In genomic region chr19:47419037-47419783, GRCh38 we compare ENCODE assay signal across 9 cellular contexts. TPM values are rescaled to one million over a fixed set of nuclear protein-coding genes. Genes with fewer than 3 reads are reported as not detected.
DNase-seq lines count a peak whose midpoint lies in the region; ATAC-seq, FAIRE-seq and TF ChIP-seq lines count a peak whose summit lies in the region.
"Had no signal": no experiment of that assay in that cellular context is flagged by ENCODE, and none has a peak within 500 bp of the region (broad histone marks: within the 10 kb centered on the region; RNA-seq: fewer than 3 reads in every experiment).

MEIS3 (minus strand) TSS chr19:47419527; CDS start chr19:47419081, 446 bp downstream.

- no peak within 1 kb of the TSS for H3K9ac ChIP-seq in keratinocyte (ENCODE audit: control insufficient read depth, extremely low read depth, insufficient read depth, low read length)

- TF ChIP-seq CTCF in ascending aorta (IDR thresholded peaks at IDR 0.05) (no peak), keratinocyte (optimal IDR thresholded peaks at IDR 0.05 in 1 of 3, IDR thresholded peaks at IDR 0.05 in 1 of 3, conservative IDR thresholded peaks at IDR 0.05 in 1 of 3; ENCODE audit: extremely low read depth in 1 of 3, insufficient read depth in 2 of 3, low read length in 3 of 3) (no peak)

- DNase-seq in T-helper 2 cell treated with Interferon-gamma antibody and Interleukin-4, amounts not matched to agents 5 μg/mL and 100 μg/mL, for 36 hours (ENCODE audit: low spot score): no peak
- DNase-seq in T-helper 2 cell: no peak
- no peak for DNase-seq in ascending aorta (ENCODE audit: low spot score in 2 of 2)
- no peak for DNase-seq in keratinocyte (ENCODE audit: low read depth, low spot score)
- DNase-seq in activated CD4-positive, alpha-beta T cell treated with anti-CD3 and anti-CD28 coated beads, Interleukin-2, amount 50 U/mL, for 48 hours: no peak
- no peak for DNase-seq in activated CD4-positive, alpha-beta memory T cell treated with anti-CD3 and anti-CD28 coated beads for 36 hours

- H3K4me3 Mint-ChIP-seq in T-helper 2 cell treated with Interferon-gamma antibody and Interleukin-4, amounts not matched to agents 5 μg/mL and 100 μg/mL, for 36 hours: peak within 1 kb of the TSS; percentile 30
- no peak within 1 kb of the TSS for H3K4me3 Mint-ChIP-seq in activated CD4-positive, alpha-beta memory T cell treated with anti-CD3 and anti-CD28 coated beads for 36 hours

- H3K27me3 Mint-ChIP-seq in T-helper 2 cell treated with Interferon-gamma antibody and Interleukin-4, amounts not matched to agents 5 μg/mL and 100 μg/mL, for 36 hours (ENCODE audit: low read depth): peaks cover 79% of the 10 kb centered on the region
- H3K27me3 Mint-ChIP-seq in activated CD4-positive, alpha-beta memory T cell treated with anti-CD3 and anti-CD28 coated beads for 36 hours: peaks cover 70% of the 10 kb centered on the region

- H3K36me3 ChIP-seq in ascending aorta: no peaks in the 10 kb centered on the region
- no peaks in the 10 kb centered on the region for H3K36me3 ChIP-seq in keratinocyte (ENCODE audit: control insufficient read depth in 2 of 2, extremely low read depth in 1 of 2, insufficient read depth in 2 of 2, low read length in 2 of 2)
- no peaks in the 10 kb centered on the region for H3K36me3 ChIP-seq in thymus (ENCODE audit: control insufficient read depth, insufficient read depth)

- H2AFZ ChIP-seq in keratinocyte (ENCODE audit: control insufficient read depth, low read length): no peak within 1 kb of the TSS

- 1% methylated on average over 68 of the region's 69 CpGs for WGBS in thymus

- H4K20me1 ChIP-seq in keratinocyte (ENCODE audit: control insufficient read depth, extremely low read depth, insufficient read depth, low read length): peaks cover 4% of the 10 kb centered on the region

- H3K4me1 ChIP-seq in ascending aorta (peaks cover 7 to 8% of the 10 kb centered on the region in 2 donors), keratinocyte (ENCODE audit: control insufficient read depth, extremely low read depth, insufficient read depth, low read length) (peaks cover 4% of the 10 kb centered on the region), thymus (ENCODE audit: control insufficient read depth, insufficient read depth, low read length) (peaks cover 2% of the 10 kb centered on the region)

- H3K27ac Mint-ChIP-seq in T-helper 2 cell treated with Interferon-gamma antibody and Interleukin-4, amounts not matched to agents 5 μg/mL and 100 μg/mL, for 36 hours: no peak within 1 kb of the TSS
- H3K27ac Mint-ChIP-seq in activated CD4-positive, alpha-beta memory T cell treated with anti-CD3 and anti-CD28 coated beads for 36 hours: no peak within 1 kb of the TSS

- dilution Hi-C loops in keratinocyte (cut with MboI; ENCODE audit: extremely low pct_ligation_motif_present, low sequenced_read_pairs): no loop called here

- no peak for ATAC-seq in HG02798 (IDR thresholded peaks at IDR 0.05; ENCODE audit: poor library complexity, unreplicated experiment)

- H3K4me2 ChIP-seq in keratinocyte (ENCODE audit: control insufficient read depth, extremely low read depth, insufficient read depth, low read depth, low read length): peak within 1 kb of the TSS; percentile 32

- H3K9me3 ChIP-seq in ascending aorta (no peaks in the 10 kb centered on the region), keratinocyte (ENCODE audit: control insufficient read depth, low read depth, low read length) (no peaks in the 10 kb centered on the region), thymus (ENCODE audit: control insufficient read depth) (peaks cover 1% of the 10 kb centered on the region)

- POLR2A ChIA-PET in activated CD4-positive, alpha-beta memory T cell treated with anti-CD3 and anti-CD28 coated beads for 36 hours (lab: Charles Lee): no interaction called here

- H3K27ac ChIP-seq in ascending aorta: no peak within 1 kb of the TSS
- no peak within 1 kb of the TSS for H3K27ac ChIP-seq in keratinocyte (ENCODE audit: control insufficient read depth, insufficient read depth, low read length)
- H3K27ac ChIP-seq in thymus (ENCODE audit: low read depth): no peak within 1 kb of the TSS

- CTCF ChIA-PET in activated CD4-positive, alpha-beta memory T cell treated with anti-CD3 and anti-CD28 coated beads for 36 hours (lab: Charles Lee): interaction anchor here (0.7 to 1.7 kb wide), 2 partner anchors 17 kb away, joined by 3 to 4 read pairs; no protein-coding TSS in a partner anchor

- H3K4me3 ChIP-seq in ascending aorta (peak within 1 kb of the TSS; percentile 45 to 63), keratinocyte (ENCODE audit: control insufficient read depth in 2 of 3, extremely low read depth in 1 of 3, insufficient read depth in 2 of 3, low read depth in 1 of 3, low read length in 3 of 3) (peak within 1 kb of the TSS in 2 of 3 experiments; percentile 35 to 50), thymus (ENCODE audit: low read length) (peak within 1 kb of the TSS; percentile 7)

- H3K27me3 ChIP-seq in ascending aorta (peaks cover 12% of the 10 kb centered on the region), keratinocyte (ENCODE audit: control insufficient read depth, extremely low read depth, insufficient read depth, low read length) (peaks cover 87% of the 10 kb centered on the region), thymus (ENCODE audit: control insufficient read depth, insufficient read depth) (peaks cover 61% of the 10 kb centered on the region)

- no peaks in the 10 kb centered on the region for H3K9me1 ChIP-seq in keratinocyte (ENCODE audit: control insufficient read depth, extremely low read depth, insufficient read depth, low read length)

- no peaks in the 10 kb centered on the region for H3K79me2 ChIP-seq in keratinocyte (ENCODE audit: control insufficient read depth, insufficient read depth, low read length)

- intact Hi-C loops in ascending aorta (cut with DNase I): no loop called here
- intact Hi-C loops in activated CD4-positive, alpha-beta memory T cell treated with anti-CD3 and anti-CD28 coated beads for 36 hours (cut with micrococcal nuclease): no loop called here

- no peaks in the 10 kb centered on the region for H3K9me3 Mint-ChIP-seq in T-helper 2 cell treated with Interferon-gamma antibody and Interleukin-4, amounts not matched to agents 5 μg/mL and 100 μg/mL, for 36 hours
- no peaks in the 10 kb centered on the region for H3K9me3 Mint-ChIP-seq in activated CD4-positive, alpha-beta memory T cell treated with anti-CD3 and anti-CD28 coated beads for 36 hours

- H3K4me1 Mint-ChIP-seq in T-helper 2 cell treated with Interferon-gamma antibody and Interleukin-4, amounts not matched to agents 5 μg/mL and 100 μg/mL, for 36 hours (ENCODE audit: low read depth): peaks cover 16% of the 10 kb centered on the region
- H3K4me1 Mint-ChIP-seq in activated CD4-positive, alpha-beta memory T cell treated with anti-CD3 and anti-CD28 coated beads for 36 hours (ENCODE audit: low read depth): peaks cover 28% of the 10 kb centered on the region

- no peaks in the 10 kb centered on the region for H3K36me3 Mint-ChIP-seq in T-helper 2 cell treated with Interferon-gamma antibody and Interleukin-4, amounts not matched to agents 5 μg/mL and 100 μg/mL, for 36 hours (ENCODE audit: low read depth)
- no peaks in the 10 kb centered on the region for H3K36me3 Mint-ChIP-seq in activated CD4-positive, alpha-beta memory T cell treated with anti-CD3 and anti-CD28 coated beads for 36 hours

- no peak for FAIRE-seq in keratinocyte (lab: Jason Lieb, UNC)
- FAIRE-seq: TTC549 had no signal

RNA-seq across cellular contexts. Expression of gene MEIS3, which starts in this region (rescaled TPM):
- 28.6 TPM for total RNA-seq in ascending aorta
- polyA plus RNA-seq in keratinocyte: 1.7 to 4.3 TPM (median 3.0 TPM) in 3 replicates
- 2.2 TPM for polyA plus RNA-seq in keratinocyte (2011; ENCODE audit: low read depth)
- 3.5 and 6.7 TPM in 2 replicates for polyA plus RNA-seq in keratinocyte (2011; cell fraction: cytosol; rRNA removed)
- polyA plus RNA-seq in keratinocyte (2011; cell fraction: nucleus; rRNA removed): 9.0 and 14.3 TPM in 2 replicates
- 1.9 and 7.0 TPM in 2 replicates for polyA plus RNA-seq in keratinocyte (2012; ENCODE audit: low replicate concordance)
- 2.6 to 6.1 TPM (median 4.2 TPM) in 3 replicates for polyA minus RNA-seq in keratinocyte
- 13.0 TPM for polyA minus RNA-seq in keratinocyte (2011; cell fraction: cytosol; rRNA and poly(A)+ RNA removed)
- 4.2 and 5.0 TPM in 2 replicates for polyA minus RNA-seq in keratinocyte (2011; cell fraction: nucleus; rRNA and poly(A)+ RNA removed)
- polyA plus RNA-seq in thymus: 4.3 TPM
- under 1 TPM; 0.26 to 0.63 TPM for total RNA-seq in activated CD4-positive, alpha-beta memory T cell treated with anti-CD3 and anti-CD28 coated beads for 36 hours

Comparison
In these comparisons a context has a peak if more than half of its experiments do, and no peak if none do; other contexts are left out.
1. RNA of gene MEIS3 (total RNA-seq): 28.6 TPM in ascending aorta (single experiment); 0.26 to 0.63 TPM in activated CD4-positive, alpha-beta memory T cell treated with anti-CD3 and anti-CD28 coated beads for 36 hours; every median in the first group is over 10 times any median in the second.
2. Peak in every context shown above with its lines, with median percentiles within 50 percentile points of each other: H3K4me3 ChIP-seq.